Comparison of ENCODE assay signal across 14 cellular contexts in the genomic region with DNA sequence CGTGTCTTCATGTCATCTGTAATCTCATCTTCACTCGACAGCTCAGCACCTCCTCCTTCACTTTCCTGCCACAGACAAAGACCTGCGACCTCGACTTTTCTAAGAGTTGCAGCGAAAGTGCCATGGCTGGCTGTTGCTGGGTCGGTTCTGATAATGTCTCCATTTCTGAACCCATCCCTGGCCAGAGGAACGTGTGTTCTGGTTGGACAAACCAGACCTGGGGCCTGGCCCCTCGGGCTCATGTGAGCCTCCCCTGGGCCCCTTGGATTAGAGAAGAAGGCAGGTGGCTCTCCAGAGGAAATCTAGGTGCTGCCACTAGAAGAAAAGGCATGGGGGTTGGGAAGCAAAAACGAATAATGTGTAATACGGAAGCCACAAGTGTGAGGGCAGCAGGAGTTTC.
A peak's percentile ranks its signal among the peaks of the same experiment; 100 is the strongest.
DNase-seq lines count a peak whose midpoint lies in the region; FAIRE-seq and TF ChIP-seq lines count a peak whose summit lies in the region.
"Had no signal": no experiment of that assay in that cellular context is flagged by ENCODE, and none has a peak within 500 bp of the region (broad histone marks: within the 10 kb centered on the region; RNA-seq: fewer than 3 reads in every experiment).

No MANE protein-coding gene starts in this region.

- no peak overlapping the region for H2BK15ac ChIP-seq in H9 (ENCODE audit: low read depth, low read length)

- peaks cover 20 to 23% of the 10 kb centered on the region in 2 experiments for H3K4me1 Mint-ChIP-seq in H9
- H3K4me1 Mint-ChIP-seq in neural progenitor cell, result peaks cover 2% of the 10 kb centered on the region
- H3K4me1 Mint-ChIP-seq: CD14-positive monocyte had no signal

- H3K4me2 ChIP-seq in H9 (ENCODE audit: insufficient read depth, insufficient read length, low read length) (no peak overlapping the region), neural progenitor cell (no peak overlapping the region)

- no peak overlapping the region for H2AFZ ChIP-seq in H9 (ENCODE audit: low read length)
- H2AFZ ChIP-seq in neural progenitor cell (replicated peaks), result no peak overlapping the region

- no peak overlapping the region for H3K18ac ChIP-seq in H9 (ENCODE audit: insufficient read length, low read depth, low read length)

- no peak for FAIRE-seq in frontal cortex (lab: Jason Lieb, UNC)
- FAIRE-seq: H54 had no signal

- H2AK5ac ChIP-seq in H9 (ENCODE audit: insufficient read length, low read length), result no peak overlapping the region

- no peaks in the 10 kb centered on the region; a peak in 1 of 5 replicates for H3K9me3 Mint-ChIP-seq in H9
- no peaks in the 10 kb centered on the region for H3K9me3 Mint-ChIP-seq in neural progenitor cell

- H4K20me1 ChIP-seq in H9 (ENCODE audit: control insufficient read depth, insufficient read depth, insufficient read length), result no peaks in the 10 kb centered on the region
- no peaks in the 10 kb centered on the region for H4K20me1 ChIP-seq in neural progenitor cell (ENCODE audit: low read depth)

- no peak overlapping the region for H3K4me3 Mint-ChIP-seq in H9
- H3K4me3 Mint-ChIP-seq in neural progenitor cell, result no peak overlapping the region
- H3K4me3 Mint-ChIP-seq: CD14-positive monocyte; CD8-positive, alpha-beta T cell had no signal

- in situ Hi-C loops in G401 (cut with HindIII; ENCODE audit: low sequenced_read_pairs), result no loop called here

- no peak overlapping the region for H2BK12ac ChIP-seq in H9 (ENCODE audit: insufficient read length, low read depth, low read length)

- H3K27me3 Mint-ChIP-seq in H9 (ENCODE audit: low read depth) (peaks cover 15% of the 10 kb centered on the region), neural progenitor cell (ENCODE audit: insufficient read depth, low read depth) (peaks cover 9% of the 10 kb centered on the region)

- no peak overlapping the region for H3K23ac ChIP-seq in H9 (ENCODE audit: insufficient read length, low read depth, low read length)

- no peak for TF ChIP-seq POLR2A in Peyer's patch (IDR thresholded peaks at IDR 0.05)

- H3K23me2 ChIP-seq in H9 (ENCODE audit: insufficient read length, low read depth, low read length, poor library complexity, severe bottlenecking), result no peaks in the 10 kb centered on the region

- H3K36me3 Mint-ChIP-seq in H9 (ENCODE audit: insufficient read depth in 1 of 3, low read depth in 3 of 3), result no peaks in the 10 kb centered on the region
- no peaks in the 10 kb centered on the region for H3K36me3 Mint-ChIP-seq in neural progenitor cell
- H3K36me3 Mint-ChIP-seq: CD14-positive monocyte; CD8-positive, alpha-beta T cell had no signal

- H3K9ac ChIP-seq in H9 (ENCODE audit: extremely low read depth, insufficient read length, low read length) (no peak overlapping the region), neural progenitor cell (no peak overlapping the region)

- no peak overlapping the region for H2BK5ac ChIP-seq in H9 (ENCODE audit: insufficient read length, low read length)

- H3K14ac ChIP-seq in H9 (ENCODE audit: insufficient read depth, low read length), result no peak overlapping the region

- DNase-seq in H9, result peak; percentile 17
- DNase-seq in Peyer's patch, result peak in 2 of 3 donors; percentile 18
- peak; percentile 32 for DNase-seq in islet precursor cell
- no peak for DNase-seq in neural progenitor cell (ENCODE audit: low spot score)
- DNase-seq in G401 (ENCODE audit: low spot score), result no peak
- no peak for DNase-seq in stimulated activated naive CD4-positive, alpha-beta T cell (lab: John Stamatoyannopoulos, UW)
- DNase-seq in activated CD4-positive, alpha-beta T cell treated with anti-CD3 and anti-CD28 coated beads, Interleukin-2, amount 50 U/mL, for 1 hour, result no peak
- DNase-seq in frontal cortex (ENCODE audit: low spot score in 2 of 2), result no peak
- DNase-seq: COR-L47, DND-41, GF-D8 had no signal

- no peak overlapping the region for H3K4ac ChIP-seq in H9 (ENCODE audit: low read depth, low read length)

- H3K79me1 ChIP-seq in H9 (ENCODE audit: insufficient read depth, low read depth, low read length, poor library complexity, severe bottlenecking), result no peaks in the 10 kb centered on the region

- H3K79me2 ChIP-seq in H9 (ENCODE audit: insufficient read depth, low read length), result no peaks in the 10 kb centered on the region
- no peaks in the 10 kb centered on the region for H3K79me2 ChIP-seq in neural progenitor cell (ENCODE audit: low read depth)

- H3K4me1 ChIP-seq in H9 (ENCODE audit: insufficient read depth, low read length), result no peaks in the 10 kb centered on the region; the same call in 1 of the 2 replicates
- no peaks in the 10 kb centered on the region for H3K4me1 ChIP-seq in Peyer's patch
- H3K4me1 ChIP-seq in neural progenitor cell, result peaks cover 8% of the 10 kb centered on the region

- no peak overlapping the region for H3K27ac ChIP-seq in H9 (ENCODE audit: insufficient read length, low read depth, low read length)
- no peak overlapping the region for H3K27ac ChIP-seq in Peyer's patch
- H3K27ac ChIP-seq in neural progenitor cell, result no peak overlapping the region

- no peak overlapping the region for H2BK120ac ChIP-seq in H9 (ENCODE audit: low read depth, low read length, poor library complexity, severe bottlenecking)

- H3K56ac ChIP-seq in H9 (ENCODE audit: insufficient read length, low read depth, low read length), result no peak overlapping the region

- peak overlapping the region in 2 of 3 experiments; percentile 21 to 51; a peak in 2 of 7 replicates for H3K27ac Mint-ChIP-seq in H9
- H3K27ac Mint-ChIP-seq in neural progenitor cell, result peak overlapping the region; percentile 16
- H3K27ac Mint-ChIP-seq: CD8-positive, alpha-beta T cell had no signal

- no peaks in the 10 kb centered on the region for H3K36me3 ChIP-seq in Peyer's patch
- H3K36me3 ChIP-seq in neural progenitor cell, result no peaks in the 10 kb centered on the region

- no peak overlapping the region for H4K5ac ChIP-seq in H9 (ENCODE audit: insufficient read length, low read depth, low read length)

- TF ChIP-seq CTCF in H9 (conservative IDR thresholded peaks at IDR 0.05) (no peak), Peyer's patch (IDR thresholded peaks at IDR 0.05) (no peak), neural progenitor cell (IDR thresholded peaks at IDR 0.05) (no peak)

- no CpG with 5 or more reads among the region's 10 CpGs for WGBS in H9 (ENCODE audit: extremely low coverage, insufficient read length, low lambda C conversion rate)

- no peak overlapping the region for H3T11ph ChIP-seq in H9 (ENCODE audit: low read length)

- H3K4me3 ChIP-seq in Peyer's patch (no peak overlapping the region), neural progenitor cell (no peak overlapping the region)

- H4K8ac ChIP-seq in H9 (replicated peaks; ENCODE audit: insufficient read length, low read depth, low read length), result no peak overlapping the region

- H3K9me3 ChIP-seq in H9 (ENCODE audit: control insufficient read depth, low read depth, low read length) (no peaks in the 10 kb centered on the region), Peyer's patch (no peaks in the 10 kb centered on the region), neural progenitor cell (ENCODE audit: low read depth) (no peaks in the 10 kb centered on the region)

- H2BK20ac ChIP-seq in H9 (ENCODE audit: low read depth, low read length, poor library complexity, severe bottlenecking), result no peak overlapping the region

- H3K27me3 ChIP-seq in H9 (ENCODE audit: insufficient read depth, low read length) (no peaks in the 10 kb centered on the region), Peyer's patch (no peaks in the 10 kb centered on the region), neural progenitor cell (no peaks in the 10 kb centered on the region)

- H3F3A ChIP-seq in neural progenitor cell (ENCODE audit: low read depth), result peaks cover under 1% of the 10 kb centered on the region

- H4K91ac ChIP-seq in H9 (ENCODE audit: insufficient read length, low read depth, low read length), result no peak overlapping the region

Comparison
In these comparisons a context has a peak if more than half of its experiments do, and no peak if none do; other contexts are left out.
1. DNase-seq: peak in H9 (single experiment), Peyer's patch (2 of 3) and islet precursor cell (single experiment); none in neural progenitor cell (single experiment), G401 (single experiment), stimulated activated naive CD4-positive, alpha-beta T cell (0 of 6), activated CD4-positive, alpha-beta T cell treated with anti-CD3 and anti-CD28 coated beads, Interleukin-2, amount 50 U/mL, for 1 hour (single experiment) and frontal cortex (0 of 2).